8 cellular contexts compared by ENCODE assay signal in the genomic region with DNA sequence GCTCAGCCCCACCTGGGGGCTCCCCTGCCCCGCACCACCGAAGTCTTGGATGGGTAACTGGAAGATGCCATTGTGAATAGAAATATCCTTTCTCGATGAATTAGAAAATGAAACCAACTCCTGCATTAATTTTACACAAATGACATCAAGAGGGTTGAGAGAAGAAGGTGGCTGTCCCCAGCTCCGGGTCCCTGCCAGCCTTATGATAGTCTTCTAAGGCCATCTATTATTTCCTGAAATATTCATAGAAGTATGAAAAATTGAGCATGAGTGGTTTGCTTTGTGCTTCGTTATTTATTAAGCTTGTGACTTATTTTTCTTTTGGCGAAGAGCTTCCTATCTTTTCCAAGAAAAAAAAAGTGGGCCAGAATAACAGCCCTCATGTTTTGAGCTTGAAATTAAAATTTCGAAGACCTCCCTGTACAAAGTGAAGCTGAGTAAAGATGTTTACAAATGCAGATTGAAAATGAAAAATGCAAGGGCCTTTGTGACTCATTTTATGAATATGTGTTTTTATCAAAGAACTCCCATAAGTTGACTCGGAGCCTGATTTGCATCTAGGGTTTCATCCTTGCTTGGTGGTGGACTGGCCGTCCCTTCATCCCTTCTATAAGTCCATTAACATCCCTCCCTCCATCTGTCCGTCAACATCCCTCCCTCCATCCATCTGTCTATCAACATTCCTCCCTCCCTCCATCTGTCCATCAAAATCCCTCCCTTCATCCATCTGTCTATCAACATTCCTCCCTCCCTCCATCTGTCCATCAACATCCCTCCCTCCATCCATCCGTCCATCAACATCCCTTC.
DNase-seq lines count a peak whose midpoint lies in the region; ATAC-seq and TF ChIP-seq lines count a peak whose summit lies in the region.

No MANE protein-coding gene starts in this region.

- H3K9me3 ChIP-seq in ES-I3 (ENCODE audit: control insufficient read depth, insufficient read depth, low read length) (no peaks in the 10 kb centered on the region), HAP-1 (no peaks in the 10 kb centered on the region), WERI-Rb-1 (ENCODE audit: severe bottlenecking) (no peaks in the 10 kb centered on the region), iPS-15b (ENCODE audit: control insufficient read depth, insufficient read depth, low read length) (no peaks in the 10 kb centered on the region)

- no peak for TF ChIP-seq CTCF in WERI-Rb-1 (IDR thresholded peaks at IDR 0.05; ENCODE audit: low read depth, low read length)

- peaks cover 3% of the 10 kb centered on the region; the same call in 1 of the 2 replicates for H3K4me1 ChIP-seq in ES-I3 (ENCODE audit: insufficient read depth, low read length)
- H3K4me1 ChIP-seq in HAP-1, result peaks cover 8% of the 10 kb centered on the region; the same call in 1 of the 2 replicates
- peaks cover 3% of the 10 kb centered on the region for H3K4me1 ChIP-seq in iPS-15b (ENCODE audit: control insufficient read depth, insufficient read depth, low read length)

- H3K4me3 Mint-ChIP-seq in stimulated activated naive CD8-positive, alpha-beta T cell treated with anti-CD3 and anti-CD28 coated beads, Interleukin-15, amount 100 ng/mL, for 72 hours, result peak overlapping the region; percentile 87 to 95

- H3K9ac ChIP-seq in ES-I3 (ENCODE audit: low read depth, low read length) (peak overlapping the region; percentile 44), iPS-15b (ENCODE audit: low read depth, low read length) (no peak overlapping the region)

- no peaks in the 10 kb centered on the region for H3K9me3 Mint-ChIP-seq in stimulated activated naive CD8-positive, alpha-beta T cell treated with anti-CD3 and anti-CD28 coated beads, Interleukin-15, amount 100 ng/mL, for 72 hours

- peak overlapping the region; percentile 93 to 94 for H3K27ac Mint-ChIP-seq in stimulated activated naive CD8-positive, alpha-beta T cell treated with anti-CD3 and anti-CD28 coated beads, Interleukin-15, amount 100 ng/mL, for 72 hours

- in situ Hi-C loops in HAP-1 (cut with MboI; ENCODE audit: low sequenced_read_pairs), result no loop called here

- H3K27me3 ChIP-seq in HAP-1 (ENCODE audit: low read depth) (no peaks in the 10 kb centered on the region), WERI-Rb-1 (ENCODE audit: insufficient read depth, low read depth, severe bottlenecking) (no peaks in the 10 kb centered on the region), iPS-15b (ENCODE audit: control insufficient read depth, insufficient read depth, low read length) (peaks cover 6% of the 10 kb centered on the region)

- peaks cover 42% of the 10 kb centered on the region for H3K4me1 Mint-ChIP-seq in stimulated activated naive CD8-positive, alpha-beta T cell treated with anti-CD3 and anti-CD28 coated beads, Interleukin-15, amount 100 ng/mL, for 72 hours

- H3K36me3 ChIP-seq in ES-I3 (ENCODE audit: insufficient read depth, low read length), result no peaks in the 10 kb centered on the region
- H3K36me3 ChIP-seq in HAP-1 (replicated peaks), result no peaks in the 10 kb centered on the region
- H3K36me3 ChIP-seq in WERI-Rb-1, result no peaks in the 10 kb centered on the region
- H3K36me3 ChIP-seq in iPS-15b (ENCODE audit: control insufficient read depth, insufficient read depth, low read length), result no peaks in the 10 kb centered on the region

- H3K27ac ChIP-seq in WERI-Rb-1, result peak overlapping the region; percentile 42

- DNase-seq in HAP-1 (ENCODE audit: low spot score in 2 of 2) (peak in 1 of 2 experiments; percentile 5), WERI-Rb-1 (no peak), NCI-H1694 treated with DMSO at 0.1 percent for 48 hours (lab: John Stamatoyannopoulos, UW) (no peak), Kasumi-1 (lab: John Stamatoyannopoulos, UW) (no peak)
- no peak for DNase-seq in stimulated activated naive CD8-positive, alpha-beta T cell treated with anti-CD3 and anti-CD28 coated beads, Interleukin-15, amount 100 ng/mL, for 72 hours
- DNase-seq in stimulated activated CD4-positive, alpha-beta T cell treated with anti-CD3 and anti-CD28 coated beads, Interleukin-4, amount 100 ng/mL, for 1 hour, result no peak

- peaks cover 49% of the 10 kb centered on the region for H3K27me3 Mint-ChIP-seq in stimulated activated naive CD8-positive, alpha-beta T cell treated with anti-CD3 and anti-CD28 coated beads, Interleukin-15, amount 100 ng/mL, for 72 hours

- H3K4me3 ChIP-seq in HAP-1 (peak overlapping the region; percentile 20), WERI-Rb-1 (ENCODE audit: low read depth, low read length) (peak overlapping the region; percentile 46), iPS-15b (ENCODE audit: low read depth, low read length) (peak overlapping the region; percentile 28)

- no peak for ATAC-seq in stimulated activated naive CD8-positive, alpha-beta T cell treated with anti-CD3 and anti-CD28 coated beads, Interleukin-15, amount 100 ng/mL, for 72 hours
